25 cellular contexts compared by ENCODE assay signal in genomic region chr3:72054976-72055375, GRCh38.
"Had no signal": no experiment of that assay in that cellular context is flagged by ENCODE, and none has a peak within 500 bp of the region (broad histone marks: within the 10 kb centered on the region; RNA-seq: fewer than 3 reads in every experiment).

No MANE protein-coding gene starts in this region.

- H3K4me3 ChIP-seq: cardiac muscle cell, SK-N-MC had no signal

- DNase-seq: activated CD4-positive, alpha-beta memory T cell treated with anti-CD3 and anti-CD28 coated beads, Interleukin-2, amount 10 ng/mL, durations not matched to agents 7 days and 5 days; activated CD4-positive, alpha-beta T cell treated with anti-CD3 and anti-CD28 coated beads for 36 hours; activated CD4-positive, alpha-beta T cell treated with anti-CD3 and anti-CD28 coated beads, Interleukin-2, amount 50 U/mL, for 1 hour; activated gamma-delta T cell; activated naive CD4-positive, alpha-beta T cell treated with anti-CD3 and anti-CD28 coated beads, Interleukin-2, amount 10 ng/mL, durations not matched to agents 7 days and 5 days; activated naive CD8-positive, alpha-beta T cell treated with anti-CD3 and anti-CD28 coated beads for 36 hours; activated T-cell treated with anti-CD3 and anti-CD28 coated beads for 4 hours; activated T-cell treated with anti-CD3 and anti-CD28 coated beads, Interleukin-2, amount 50 U/mL, for 48 hours; brain microvascular endothelial cell; NCI-H1048; NCI-H146; NCI-H1930; NCI-H2171; NCI-H2227 treated with DMSO at 0.1 percent for 48 hours; NCI-H446 treated with DMSO at 0.1 percent for 48 hours; NCI-H524 treated with DMSO at 0.1 percent for 48 hours; NCI-H748 treated with DMSO at 0.1 percent for 48 hours; T-cell; T-helper 2 cell; T1000 had no signal

- FAIRE-seq: TTC549 had no signal

- H3K27me3 ChIP-seq: brain microvascular endothelial cell, cardiac muscle cell had no signal

- ATAC-seq: activated CD4-positive, alpha-beta T cell treated with anti-CD3 and anti-CD28 coated beads for 36 hours; activated T-helper 17 cell treated with anti-CD3 and anti-CD28 coated beads, Interleukin-2, amount 50 U/mL, for 72 hours; T-cell had no signal

- H3K36me3 ChIP-seq: brain microvascular endothelial cell, cardiac muscle cell had no signal

- H3K27ac ChIP-seq: brain microvascular endothelial cell, cardiac muscle cell, SK-N-MC, VCaP had no signal
